ENCODE assay signal across 34 cellular contexts in the genomic region with DNA sequence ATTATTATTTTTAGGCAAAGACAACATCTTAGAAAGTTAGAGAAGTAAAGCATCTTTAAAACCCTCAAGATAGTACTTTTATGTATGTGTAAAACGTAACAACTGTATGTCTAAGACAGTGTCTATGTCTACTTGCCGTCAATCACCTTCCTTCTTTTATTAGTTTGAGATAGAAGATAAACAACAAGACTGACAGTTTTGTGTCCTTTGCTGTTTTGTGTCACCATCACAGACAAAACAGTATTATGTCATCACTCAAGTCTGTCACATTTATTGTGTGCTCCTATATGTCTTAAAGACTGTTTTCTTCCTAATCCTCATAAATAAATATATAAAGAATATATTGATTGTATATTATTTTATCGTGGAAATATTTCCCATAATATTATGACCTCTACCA.
"Had no signal": no experiment of that assay in that cellular context is flagged by ENCODE, and none has a peak within 500 bp of the region (broad histone marks: within the 10 kb centered on the region; RNA-seq: fewer than 3 reads in every experiment).

No MANE protein-coding gene starts in this region.

- DNase-seq: Karpas-422, Kasumi-1, MG63, MM.1S, MV-4-11, NCI-H1048, NCI-H1092, NCI-H1092 treated with DMSO at 0.1 percent for 48 hours, NCI-H1105, NCI-H1105 treated with DMSO at 0.1 percent for 48 hours, NCI-H1417, NCI-H1417 treated with DMSO at 0.1 percent for 48 hours, NCI-H1436, NCI-H1436 treated with DMSO at 0.1 percent for 48 hours, NCI-H146, NCI-H1694, NCI-H1694 treated with DMSO at 0.1 percent for 48 hours, NCI-H187, NCI-H187 treated with DMSO at 0.1 percent for 48 hours, NCI-H1930, NCI-H2029, NCI-H2081, NCI-H2081 treated with DMSO at 0.1 percent for 48 hours, NCI-H2107, NCI-H2171, NCI-H2171 treated with DMSO at 0.1 percent for 48 hours, NCI-H2227 treated with DMSO at 0.1 percent for 48 hours, NCI-H226, NCI-H345, NCI-H446, NCI-H446 treated with DMSO at 0.1 percent for 48 hours, NCI-H510A, NCI-H510A treated with DMSO at 0.1 percent for 48 hours, NCI-H524 had no signal

- H3K36me3 ChIP-seq: MG63 had no signal

- H3K27me3 ChIP-seq: MG63 had no signal

- H3K4me3 ChIP-seq: MG63 had no signal

- H3K9me3 ChIP-seq: MG63 had no signal
